20 cellular contexts compared by ENCODE assay signal in the genomic region with DNA sequence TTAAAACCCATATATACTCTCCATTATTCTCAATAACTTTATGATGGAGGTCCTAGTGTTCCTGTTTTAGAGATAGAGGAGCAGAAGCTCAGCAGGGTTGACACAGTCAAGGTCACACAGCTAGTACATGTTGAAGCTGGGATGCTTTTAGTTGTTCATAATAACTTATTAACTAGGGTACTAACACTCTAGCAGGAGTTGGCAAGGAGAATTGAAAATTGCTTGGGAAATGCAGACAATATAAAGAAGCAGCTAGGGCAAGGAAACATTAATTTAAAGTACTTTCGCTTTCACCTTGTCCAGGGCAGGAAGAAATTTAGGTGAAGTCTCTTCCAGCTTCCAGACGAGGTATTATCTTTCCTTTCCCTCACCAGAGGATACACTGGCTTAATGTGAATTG.
DNase-seq lines count a peak whose midpoint lies in the region; TF ChIP-seq lines count a peak whose summit lies in the region.
"Had no signal": no experiment of that assay in that cellular context is flagged by ENCODE, and none has a peak within 500 bp of the region (broad histone marks: within the 10 kb centered on the region; RNA-seq: fewer than 3 reads in every experiment).

No MANE protein-coding gene starts in this region.

- peak overlapping the region; percentile 10; the same call in 1 of the 2 replicates for H3K4me3 ChIP-seq in GM12864 (ENCODE audit: low read depth, low read length)
- peak overlapping the region; percentile 69 for H3K4me3 ChIP-seq in OCI-LY3 (ENCODE audit: low read length)
- H3K4me3 ChIP-seq in endocrine pancreas (ENCODE audit: control insufficient read depth, insufficient read depth, low read length) = peak overlapping the region; percentile 59
- H3K4me3 ChIP-seq in adrenal gland = no peak overlapping the region
- H3K4me3 ChIP-seq: body of pancreas had no signal

- peaks cover 2% of the 10 kb centered on the region for H3K9me3 Mint-ChIP-seq in nephron
- H3K9me3 Mint-ChIP-seq: activated CD4-positive, alpha-beta T cell treated with anti-CD3 and anti-CD28 coated beads, Interleukin-2, amount 10 ng/mL, durations not matched to agents 7 days and 5 days; natural killer cell treated with Interleukin-12 subunit alpha and Interleukin-12 subunit beta and Interleukin-15 and Interleukin-18, amount 100 ng/mL, for 72 hours; stimulated activated naive B cell treated with anti-CD40 and anti-IgM and Interleukin-4, amounts not matched to agents 10 μg/mL and 1 μg/mL and 100 μg/mL, for 72 hours had no signal

- H4K20me1 ChIP-seq in OCI-LY3 (ENCODE audit: insufficient read depth, low read length) = no peaks in the 10 kb centered on the region

- H3K36me3 ChIP-seq in OCI-LY3 (replicated peaks; ENCODE audit: low read depth, low read length) (no peaks in the 10 kb centered on the region), endocrine pancreas (ENCODE audit: control insufficient read depth, insufficient read depth, low read length) (no peaks in the 10 kb centered on the region), adrenal gland (replicated peaks in 1 of 2) (no peaks in the 10 kb centered on the region)

- no peaks in the 10 kb centered on the region for H3K9me3 ChIP-seq in OCI-LY3 (ENCODE audit: insufficient read depth, low read length)
- no peaks in the 10 kb centered on the region for H3K9me3 ChIP-seq in endocrine pancreas (ENCODE audit: control insufficient read depth, low read length)
- no peaks in the 10 kb centered on the region for H3K9me3 ChIP-seq in adrenal gland (replicated peaks in 1 of 3)
- H3K9me3 ChIP-seq: body of pancreas had no signal

- H3K27ac Mint-ChIP-seq in nephron = peak overlapping the region in 2 of 3 experiments; percentile 27 to 57
- H3K27ac Mint-ChIP-seq: activated CD4-positive, alpha-beta T cell treated with anti-CD3 and anti-CD28 coated beads, Interleukin-2, amount 10 ng/mL, durations not matched to agents 7 days and 5 days; stimulated activated naive B cell treated with anti-CD40 and anti-IgM and Interleukin-4, amounts not matched to agents 10 μg/mL and 1 μg/mL and 100 μg/mL, for 72 hours; T-helper 17 cell had no signal

- peaks cover 3% of the 10 kb centered on the region for H3K27me3 Mint-ChIP-seq in nephron (ENCODE audit: low read depth)
- H3K27me3 Mint-ChIP-seq: natural killer cell treated with Interleukin-12 subunit alpha and Interleukin-12 subunit beta and Interleukin-15 and Interleukin-18, amount 100 ng/mL, for 72 hours; stimulated activated naive B cell treated with anti-CD40 and anti-IgM and Interleukin-4, amounts not matched to agents 10 μg/mL and 1 μg/mL and 100 μg/mL, for 72 hours had no signal

- H3K79me2 ChIP-seq in OCI-LY3 (ENCODE audit: low read length) = no peaks in the 10 kb centered on the region

- peak overlapping the region; percentile 87 for H2AFZ ChIP-seq in OCI-LY3 (ENCODE audit: low read depth, low read length)

- TF ChIP-seq POLR2A in adrenal gland (IDR thresholded peaks at IDR 0.05) = no peak

- H3K27me3 ChIP-seq in OCI-LY3 (ENCODE audit: low read depth, low read length) (no peaks in the 10 kb centered on the region), endocrine pancreas (ENCODE audit: control insufficient read depth, insufficient read depth, low read length) (no peaks in the 10 kb centered on the region), adrenal gland (no peaks in the 10 kb centered on the region)
- H3K27me3 ChIP-seq: body of pancreas had no signal

- H3K4me2 ChIP-seq in OCI-LY3 (ENCODE audit: low read length) = peak overlapping the region; percentile 79

- TF ChIP-seq CTCF in GM12864 (IDR thresholded peaks at IDR 0.05; ENCODE audit: low read depth, low read length, missing control alignments) (no peak), OCI-LY3 (IDR thresholded peaks at IDR 0.05; ENCODE audit: low read depth, low read length) (no peak), nephron (IDR thresholded peaks at IDR 0.05; ENCODE audit: unreplicated experiment in 3 of 3) (no peak), adrenal gland (IDR thresholded peaks at IDR 0.05) (no peak)

- H3K4me1 ChIP-seq in OCI-LY3 (ENCODE audit: low read length) = peaks cover 31% of the 10 kb centered on the region
- H3K4me1 ChIP-seq in endocrine pancreas (ENCODE audit: control insufficient read depth, insufficient read depth, low read length) = peaks cover 23% of the 10 kb centered on the region
- peaks cover 0 to 11% of the 10 kb centered on the region in 2 donors for H3K4me1 ChIP-seq in adrenal gland (replicated peaks in 1 of 2)
- H3K4me1 ChIP-seq: body of pancreas had no signal

- H3K4me1 Mint-ChIP-seq in nephron = peaks cover 30% of the 10 kb centered on the region
- H3K4me1 Mint-ChIP-seq: T-helper 17 cell had no signal

- 64 to 73% (median 69%) methylated on average over 2 of the region's 2 CpGs for WGBS in adrenal gland, 4 donors

- no peak for DNase-seq in GM12864 (ENCODE audit: low read depth)
- no peak for DNase-seq in effector CD4-positive, alpha-beta T cell
- no peak for DNase-seq in HK-2 (ENCODE audit: unreplicated experiment)
- no peak for DNase-seq in adrenal gland
- DNase-seq: activated CD4-positive, alpha-beta T cell treated with anti-CD3 and anti-CD28 coated beads, Interleukin-2, amount 10 ng/mL, durations not matched to agents 7 days and 5 days; activated effector memory CD4-positive, alpha-beta T cell treated with Interleukin-2 at 50 U/mL for 16 hours; body of pancreas; GOT3; midbrain; NCI-H1417 treated with DMSO at 0.1 percent for 48 hours; NCI-H446 treated with DMSO at 0.1 percent for 48 hours; NK-92 treated with Interleukin-12 subunit alpha and Interleukin-12 subunit beta, amount 100 ng/mL, for 24 hours; stimulated activated CD4-positive, alpha-beta T cell treated with anti-CD3 and anti-CD28 coated beads, Interleukin-1b, Interleukin-23, amount 100 ng/mL, for 48 hours; stimulated activated naive B cell treated with anti-CD40 and anti-IgM and Interleukin-4, amounts not matched to agents 10 μg/mL and 1 μg/mL and 100 μg/mL, for 72 hours; T-helper 17 cell had no signal

- H3K36me3 Mint-ChIP-seq in nephron (ENCODE audit: low read depth) = no peaks in the 10 kb centered on the region
- H3K36me3 Mint-ChIP-seq: natural killer cell treated with Interleukin-12 subunit alpha and Interleukin-12 subunit beta and Interleukin-15 and Interleukin-18, amount 100 ng/mL, for 72 hours; stimulated activated naive B cell treated with anti-CD40 and anti-IgM and Interleukin-4, amounts not matched to agents 10 μg/mL and 1 μg/mL and 100 μg/mL, for 72 hours had no signal

- H3K4me3 Mint-ChIP-seq in nephron = no peak overlapping the region
- H3K4me3 Mint-ChIP-seq: activated CD4-positive, alpha-beta T cell treated with anti-CD3 and anti-CD28 coated beads, Interleukin-2, amount 10 ng/mL, durations not matched to agents 7 days and 5 days; natural killer cell treated with Interleukin-12 subunit alpha and Interleukin-12 subunit beta and Interleukin-15 and Interleukin-18, amount 100 ng/mL, for 72 hours; stimulated activated naive B cell treated with anti-CD40 and anti-IgM and Interleukin-4, amounts not matched to agents 10 μg/mL and 1 μg/mL and 100 μg/mL, for 72 hours; T-helper 17 cell had no signal

- H3K9ac ChIP-seq in OCI-LY3 (ENCODE audit: low read length) (peak overlapping the region; percentile 38), endocrine pancreas (ENCODE audit: control insufficient read depth, insufficient read depth, low read length) (no peak overlapping the region)

- intact Hi-C loops in adrenal gland (cut with DNase I) = no loop called here

- no peak overlapping the region for H3K27ac ChIP-seq in OCI-LY3 (ENCODE audit: low read length)
- no peak overlapping the region for H3K27ac ChIP-seq in adrenal gland
- H3K27ac ChIP-seq: HL-60 had no signal

Comparison
In these comparisons a context has a peak if more than half of its experiments do, and no peak if none do; other contexts are left out.
1. H3K4me3 ChIP-seq: peak in GM12864 (single experiment), OCI-LY3 (single experiment) and endocrine pancreas (single experiment); none in adrenal gland (0 of 4).